8 cellular contexts compared by ENCODE assay signal in the genomic region with DNA sequence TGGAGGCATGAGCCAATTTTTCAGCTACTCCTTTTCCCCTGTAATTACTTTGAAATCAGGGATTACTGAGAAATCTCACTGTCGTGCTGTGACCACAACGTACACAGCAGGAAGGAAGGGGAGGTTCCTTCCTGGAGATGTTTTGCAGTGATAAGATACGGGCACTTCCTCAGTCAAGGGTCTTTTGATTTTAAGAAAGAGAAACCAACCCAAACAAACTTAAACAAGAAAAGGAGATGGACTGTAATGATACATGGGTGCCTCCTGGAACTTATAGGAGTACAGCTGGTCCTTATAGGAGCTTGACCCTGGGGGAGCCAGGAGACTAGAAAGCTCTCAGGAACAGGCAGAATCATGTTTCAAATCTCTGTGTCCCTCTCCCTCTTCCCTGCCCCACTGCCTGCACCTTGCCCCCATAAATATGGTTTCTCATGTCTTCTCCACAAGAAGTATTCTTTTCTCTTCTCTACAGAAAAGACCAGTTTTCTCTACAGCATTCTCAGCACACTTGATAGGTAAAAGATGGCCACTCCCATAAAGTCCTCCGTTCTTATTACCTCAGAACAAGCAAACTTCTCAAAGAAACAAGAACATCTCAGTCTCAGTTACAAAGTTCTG.
A peak's percentile ranks its signal among the peaks of the same experiment; 100 is the strongest.
DNase-seq lines count a peak whose midpoint lies in the region; ATAC-seq and TF ChIP-seq lines count a peak whose summit lies in the region.

No MANE protein-coding gene starts in this region.

- CTCF ChIA-PET in activated CD4-positive, alpha-beta memory T cell treated with anti-CD3 and anti-CD28 coated beads for 36 hours (lab: Charles Lee), result interaction anchor here (0.7 to 5.5 kb wide), 8 partner anchors 31 to 281 kb away, joined by 3 to 56 read pairs (median 4); partner anchors contain the start of genes AMIGO2 and PCED1B

- intact Hi-C loops in activated CD4-positive, alpha-beta memory T cell treated with anti-CD3 and anti-CD28 coated beads for 36 hours (cut with micrococcal nuclease), result loop anchor here (1.0 to 10.0 kb wide), 5 partner anchors 11 to 816 kb away; no protein-coding TSS in a partner anchor

- no peaks in the 10 kb centered on the region for H3K27me3 Mint-ChIP-seq in activated CD4-positive, alpha-beta memory T cell treated with anti-CD3 and anti-CD28 coated beads for 36 hours
- no peaks in the 10 kb centered on the region for H3K27me3 Mint-ChIP-seq in type B pancreatic cell

- H3K9me3 ChIP-seq in hepatocyte (ENCODE audit: low read depth), result no peaks in the 10 kb centered on the region

- TF ChIP-seq CTCF in hepatocyte (IDR thresholded peaks at IDR 0.05; ENCODE audit: poor library complexity) (no peak), type B pancreatic cell (conservative IDR thresholded peaks at IDR 0.05) (no peak)

- WGBS in hepatocyte (ENCODE audit: low lambda C conversion rate, missing lambda C conversion rate), result 40% methylated on average over 4 of the region's 4 CpGs

- POLR2A ChIA-PET in activated CD4-positive, alpha-beta memory T cell treated with anti-CD3 and anti-CD28 coated beads for 36 hours (lab: Charles Lee), result interaction anchor here (0.9 to 3.8 kb wide), 9 partner anchors 11 to 153 kb away, joined by 3 to 36 read pairs (median 15); no protein-coding TSS in a partner anchor

- no peak overlapping the region for H3K4me2 ChIP-seq in hepatocyte

- peaks cover 66% of the 10 kb centered on the region for H3K4me1 Mint-ChIP-seq in activated CD4-positive, alpha-beta memory T cell treated with anti-CD3 and anti-CD28 coated beads for 36 hours (ENCODE audit: low read depth)
- H3K4me1 Mint-ChIP-seq in type B pancreatic cell (ENCODE audit: unreplicated experiment), result peaks cover 5% of the 10 kb centered on the region

- no peak overlapping the region for H3K4me3 ChIP-seq in hepatocyte

- H3K36me3 Mint-ChIP-seq in activated CD4-positive, alpha-beta memory T cell treated with anti-CD3 and anti-CD28 coated beads for 36 hours, result peaks cover 30% of the 10 kb centered on the region
- no peaks in the 10 kb centered on the region for H3K36me3 Mint-ChIP-seq in type B pancreatic cell

- no peaks in the 10 kb centered on the region for H3K36me3 ChIP-seq in hepatocyte (replicated peaks; ENCODE audit: insufficient read depth, low read depth)

- peak overlapping the region; percentile 35 for H2AFZ ChIP-seq in hepatocyte

- peak; percentile 5 for ATAC-seq in GM18873 (IDR thresholded peaks at IDR 0.05; ENCODE audit: low FRiP score, unreplicated experiment)
- peak; percentile 40 for ATAC-seq in HG03354 (IDR thresholded peaks at IDR 0.05; ENCODE audit: poor library complexity, severe bottlenecking, unreplicated experiment)

- H3K79me2 ChIP-seq in hepatocyte, result no peaks in the 10 kb centered on the region

- peaks cover 7% of the 10 kb centered on the region for H3K9me3 Mint-ChIP-seq in activated CD4-positive, alpha-beta memory T cell treated with anti-CD3 and anti-CD28 coated beads for 36 hours
- H3K9me3 Mint-ChIP-seq in type B pancreatic cell, result no peaks in the 10 kb centered on the region

- H3K4me1 ChIP-seq in hepatocyte (ENCODE audit: insufficient read depth), result no peaks in the 10 kb centered on the region

- peak overlapping the region; percentile 66 for H3K4me3 Mint-ChIP-seq in activated CD4-positive, alpha-beta memory T cell treated with anti-CD3 and anti-CD28 coated beads for 36 hours
- H3K4me3 Mint-ChIP-seq in type B pancreatic cell, result no peak overlapping the region

- H3K9me2 ChIP-seq in hepatocyte (replicated peaks; ENCODE audit: insufficient read depth), result no peaks in the 10 kb centered on the region

- no peak overlapping the region for H3K27ac ChIP-seq in hepatocyte

- peak overlapping the region; percentile 99 for H3K27ac Mint-ChIP-seq in activated CD4-positive, alpha-beta memory T cell treated with anti-CD3 and anti-CD28 coated beads for 36 hours
- no peak overlapping the region for H3K27ac Mint-ChIP-seq in type B pancreatic cell

- peak; percentile 40 for DNase-seq in Ammon's horn (ENCODE audit: low spot score)
- peak; percentile 61 for DNase-seq in activated CD4-positive, alpha-beta memory T cell treated with anti-CD3 and anti-CD28 coated beads for 36 hours
- DNase-seq in hepatocyte (ENCODE audit: low spot score), result no peak
- DNase-seq in type B pancreatic cell (ENCODE audit: extremely low spot score, unreplicated experiment), result no peak
- no peak for DNase-seq in activated CD8-positive, alpha-beta memory T cell treated with anti-CD3 and anti-CD28 coated beads for 24 hours
- no peak for DNase-seq in mesenteric fat pad (ENCODE audit: low spot score)

- no peaks in the 10 kb centered on the region for H3K27me3 ChIP-seq in hepatocyte

- no peaks in the 10 kb centered on the region for H4K20me1 ChIP-seq in hepatocyte (ENCODE audit: insufficient read depth, poor library complexity, severe bottlenecking)

Comparison
In these comparisons a context has a peak if more than half of its experiments do, and no peak if none do; other contexts are left out.
1. DNase-seq: peak in Ammon's horn (single experiment) and activated CD4-positive, alpha-beta memory T cell treated with anti-CD3 and anti-CD28 coated beads for 36 hours (single experiment); none in hepatocyte (single experiment), type B pancreatic cell (single experiment), activated CD8-positive, alpha-beta memory T cell treated with anti-CD3 and anti-CD28 coated beads for 24 hours (single experiment) and mesenteric fat pad (single experiment).